ENCODE assay signal across 1 cellular context in the genomic region with DNA sequence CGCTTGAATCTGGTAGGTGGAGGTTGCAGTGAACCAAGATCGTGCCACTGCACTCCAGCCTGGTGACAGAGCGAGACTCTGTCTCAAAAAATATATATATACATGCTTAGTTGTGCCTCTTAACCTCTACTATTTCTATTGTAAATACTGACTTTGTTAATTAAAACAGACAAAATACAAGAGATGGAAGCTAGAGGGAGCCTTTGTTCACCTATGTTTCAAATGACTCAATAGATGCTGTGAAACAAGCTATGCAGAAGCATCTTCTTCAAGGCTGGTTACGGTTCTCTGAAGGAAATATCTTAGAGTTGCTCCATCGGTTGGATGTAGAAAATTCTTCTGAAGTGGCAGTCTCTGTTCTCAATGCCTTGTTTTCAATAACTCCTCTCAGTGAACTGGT.
TF ChIP-seq lines count a peak whose summit lies in the region.

No MANE protein-coding gene starts in this region.

TF ChIP-seq in K562, 482 proteins besides CTCF, POLR2A, EP300 and RAD21:
- TF ChIP-seq ZNF197 (CRISPR knock-in tag; IDR thresholded peaks at IDR 0.05; ENCODE audit: low read depth) (no peak), ZNF436 (CRISPR knock-in tag; IDR thresholded peaks at IDR 0.05) (no peak), ERF (CRISPR knock-in tag; IDR thresholded peaks at IDR 0.05) (no peak), ZNF224 (CRISPR knock-in tag; IDR thresholded peaks at IDR 0.05) (no peak), MCM5 (IDR thresholded peaks at IDR 0.05; ENCODE audit: low read depth) (no peak), ILF3 (IDR thresholded peaks at IDR 0.05; ENCODE audit: borderline replicate concordance) (no peak), NR2C2 (CRISPR knock-in tag; IDR thresholded peaks at IDR 0.05) (no peak), NR2C2 (tag; IDR thresholded peaks at IDR 0.05) (no peak)
- TF ChIP-seq, protein P1, sequence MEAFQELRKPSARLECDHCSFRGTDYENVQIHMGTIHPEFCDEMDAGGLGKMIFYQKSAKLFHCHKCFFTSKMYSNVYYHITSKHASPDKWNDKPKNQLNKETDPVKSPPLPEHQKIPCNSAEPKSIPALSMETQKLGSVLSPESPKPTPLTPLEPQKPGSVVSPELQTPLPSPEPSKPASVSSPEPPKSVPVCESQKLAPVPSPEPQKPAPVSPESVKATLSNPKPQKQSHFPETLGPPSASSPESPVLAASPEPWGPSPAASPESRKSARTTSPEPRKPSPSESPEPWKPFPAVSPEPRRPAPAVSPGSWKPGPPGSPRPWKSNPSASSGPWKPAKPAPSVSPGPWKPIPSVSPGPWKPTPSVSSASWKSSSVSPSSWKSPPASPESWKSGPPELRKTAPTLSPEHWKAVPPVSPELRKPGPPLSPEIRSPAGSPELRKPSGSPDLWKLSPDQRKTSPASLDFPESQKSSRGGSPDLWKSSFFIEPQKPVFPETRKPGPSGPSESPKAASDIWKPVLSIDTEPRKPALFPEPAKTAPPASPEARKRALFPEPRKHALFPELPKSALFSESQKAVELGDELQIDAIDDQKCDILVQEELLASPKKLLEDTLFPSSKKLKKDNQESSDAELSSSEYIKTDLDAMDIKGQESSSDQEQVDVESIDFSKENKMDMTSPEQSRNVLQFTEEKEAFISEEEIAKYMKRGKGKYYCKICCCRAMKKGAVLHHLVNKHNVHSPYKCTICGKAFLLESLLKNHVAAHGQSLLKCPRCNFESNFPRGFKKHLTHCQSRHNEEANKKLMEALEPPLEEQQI (IDR thresholded peaks at IDR 0.05) = no peak
- TF ChIP-seq, protein P2, sequence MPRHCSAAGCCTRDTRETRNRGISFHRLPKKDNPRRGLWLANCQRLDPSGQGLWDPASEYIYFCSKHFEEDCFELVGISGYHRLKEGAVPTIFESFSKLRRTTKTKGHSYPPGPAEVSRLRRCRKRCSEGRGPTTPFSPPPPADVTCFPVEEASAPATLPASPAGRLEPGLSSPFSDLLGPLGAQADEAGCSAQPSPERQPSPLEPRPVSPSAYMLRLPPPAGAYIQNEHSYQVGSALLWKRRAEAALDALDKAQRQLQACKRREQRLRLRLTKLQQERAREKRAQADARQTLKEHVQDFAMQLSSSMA (CRISPR knock-in tag; IDR thresholded peaks at IDR 0.05) = no peak
- TF ChIP-seq, protein P3, sequence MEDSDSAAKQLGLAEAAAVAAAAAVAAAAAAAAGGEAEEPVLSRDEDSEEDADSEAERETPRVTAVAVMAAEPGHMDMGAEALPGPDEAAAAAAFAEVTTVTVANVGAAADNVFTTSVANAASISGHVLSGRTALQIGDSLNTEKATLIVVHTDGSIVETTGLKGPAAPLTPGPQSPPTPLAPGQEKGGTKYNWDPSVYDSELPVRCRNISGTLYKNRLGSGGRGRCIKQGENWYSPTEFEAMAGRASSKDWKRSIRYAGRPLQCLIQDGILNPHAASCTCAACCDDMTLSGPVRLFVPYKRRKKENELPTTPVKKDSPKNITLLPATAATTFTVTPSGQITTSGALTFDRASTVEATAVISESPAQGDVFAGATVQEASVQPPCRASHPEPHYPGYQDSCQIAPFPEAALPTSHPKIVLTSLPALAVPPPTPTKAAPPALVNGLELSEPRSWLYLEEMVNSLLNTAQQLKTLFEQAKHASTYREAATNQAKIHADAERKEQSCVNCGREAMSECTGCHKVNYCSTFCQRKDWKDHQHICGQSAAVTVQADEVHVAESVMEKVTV (CRISPR knock-in tag; IDR thresholded peaks at IDR 0.05) = no peak
- TF ChIP-seq, protein P4, sequence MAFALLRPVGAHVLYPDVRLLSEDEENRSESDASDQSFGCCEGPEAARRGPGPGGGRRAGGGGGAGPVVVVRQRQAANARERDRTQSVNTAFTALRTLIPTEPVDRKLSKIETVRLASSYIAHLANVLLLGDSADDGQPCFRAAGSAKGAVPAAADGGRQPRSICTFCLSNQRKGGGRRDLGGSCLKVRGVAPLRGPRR (CRISPR knock-in tag; IDR thresholded peaks at IDR 0.05) = no peak
- TF ChIP-seq, protein P5, sequence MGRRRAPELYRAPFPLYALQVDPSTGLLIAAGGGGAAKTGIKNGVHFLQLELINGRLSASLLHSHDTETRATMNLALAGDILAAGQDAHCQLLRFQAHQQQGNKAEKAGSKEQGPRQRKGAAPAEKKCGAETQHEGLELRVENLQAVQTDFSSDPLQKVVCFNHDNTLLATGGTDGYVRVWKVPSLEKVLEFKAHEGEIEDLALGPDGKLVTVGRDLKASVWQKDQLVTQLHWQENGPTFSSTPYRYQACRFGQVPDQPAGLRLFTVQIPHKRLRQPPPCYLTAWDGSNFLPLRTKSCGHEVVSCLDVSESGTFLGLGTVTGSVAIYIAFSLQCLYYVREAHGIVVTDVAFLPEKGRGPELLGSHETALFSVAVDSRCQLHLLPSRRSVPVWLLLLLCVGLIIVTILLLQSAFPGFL (CRISPR knock-in tag; IDR thresholded peaks at IDR 0.05) = no peak
- TF ChIP-seq, protein P6, sequence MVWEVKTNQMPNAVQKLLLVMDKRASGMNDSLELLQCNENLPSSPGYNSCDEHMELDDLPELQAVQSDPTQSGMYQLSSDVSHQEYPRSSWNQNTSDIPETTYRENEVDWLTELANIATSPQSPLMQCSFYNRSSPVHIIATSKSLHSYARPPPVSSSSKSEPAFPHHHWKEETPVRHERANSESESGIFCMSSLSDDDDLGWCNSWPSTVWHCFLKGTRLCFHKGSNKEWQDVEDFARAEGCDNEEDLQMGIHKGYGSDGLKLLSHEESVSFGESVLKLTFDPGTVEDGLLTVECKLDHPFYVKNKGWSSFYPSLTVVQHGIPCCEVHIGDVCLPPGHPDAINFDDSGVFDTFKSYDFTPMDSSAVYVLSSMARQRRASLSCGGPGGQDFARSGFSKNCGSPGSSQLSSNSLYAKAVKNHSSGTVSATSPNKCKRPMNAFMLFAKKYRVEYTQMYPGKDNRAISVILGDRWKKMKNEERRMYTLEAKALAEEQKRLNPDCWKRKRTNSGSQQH (CRISPR knock-in tag; IDR thresholded peaks at IDR 0.05) = no peak
- TF ChIP-seq, protein P7, sequence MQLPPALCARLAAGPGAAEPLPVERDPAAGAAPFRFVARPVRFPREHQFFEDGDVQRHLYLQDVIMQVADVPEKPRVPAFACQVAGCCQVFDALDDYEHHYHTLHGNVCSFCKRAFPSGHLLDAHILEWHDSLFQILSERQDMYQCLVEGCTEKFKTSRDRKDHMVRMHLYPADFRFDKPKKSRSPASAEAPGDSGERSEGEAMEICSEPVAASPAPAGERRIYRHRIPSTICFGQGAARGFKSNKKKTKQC (CRISPR knock-in tag; IDR thresholded peaks at IDR 0.05) = no peak
- TF ChIP-seq, protein P8, sequence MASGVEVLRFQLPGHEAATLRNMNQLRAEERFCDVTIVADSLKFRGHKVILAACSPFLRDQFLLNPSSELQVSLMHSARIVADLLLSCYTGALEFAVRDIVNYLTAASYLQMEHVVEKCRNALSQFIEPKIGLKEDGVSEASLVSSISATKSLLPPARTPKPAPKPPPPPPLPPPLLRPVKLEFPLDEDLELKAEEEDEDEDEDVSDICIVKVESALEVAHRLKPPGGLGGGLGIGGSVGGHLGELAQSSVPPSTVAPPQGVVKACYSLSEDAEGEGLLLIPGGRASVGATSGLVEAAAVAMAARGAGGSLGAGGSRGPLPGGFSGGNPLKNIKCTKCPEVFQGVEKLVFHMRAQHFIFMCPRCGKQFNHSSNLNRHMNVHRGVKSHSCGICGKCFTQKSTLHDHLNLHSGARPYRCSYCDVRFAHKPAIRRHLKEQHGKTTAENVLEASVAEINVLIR (CRISPR knock-in tag; IDR thresholded peaks at IDR 0.05) = no peak
- TF ChIP-seq, protein P9, sequence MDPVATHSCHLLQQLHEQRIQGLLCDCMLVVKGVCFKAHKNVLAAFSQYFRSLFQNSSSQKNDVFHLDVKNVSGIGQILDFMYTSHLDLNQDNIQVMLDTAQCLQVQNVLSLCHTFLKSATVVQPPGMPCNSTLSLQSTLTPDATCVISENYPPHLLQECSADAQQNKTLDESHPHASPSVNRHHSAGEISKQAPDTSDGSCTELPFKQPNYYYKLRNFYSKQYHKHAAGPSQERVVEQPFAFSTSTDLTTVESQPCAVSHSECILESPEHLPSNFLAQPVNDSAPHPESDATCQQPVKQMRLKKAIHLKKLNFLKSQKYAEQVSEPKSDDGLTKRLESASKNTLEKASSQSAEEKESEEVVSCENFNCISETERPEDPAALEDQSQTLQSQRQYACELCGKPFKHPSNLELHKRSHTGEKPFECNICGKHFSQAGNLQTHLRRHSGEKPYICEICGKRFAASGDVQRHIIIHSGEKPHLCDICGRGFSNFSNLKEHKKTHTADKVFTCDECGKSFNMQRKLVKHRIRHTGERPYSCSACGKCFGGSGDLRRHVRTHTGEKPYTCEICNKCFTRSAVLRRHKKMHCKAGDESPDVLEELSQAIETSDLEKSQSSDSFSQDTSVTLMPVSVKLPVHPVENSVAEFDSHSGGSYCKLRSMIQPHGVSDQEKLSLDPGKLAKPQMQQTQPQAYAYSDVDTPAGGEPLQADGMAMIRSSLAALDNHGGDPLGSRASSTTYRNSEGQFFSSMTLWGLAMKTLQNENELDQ (CRISPR knock-in tag; IDR thresholded peaks at IDR 0.05; ENCODE audit: borderline replicate concordance) = no peak
